ENCODE assay signal across 20 cellular contexts in genomic region chr12:13597166-13597565, GRCh38.
"Had no signal": no experiment of that assay in that cellular context is flagged by ENCODE, and none has a peak within 500 bp of the region (broad histone marks: within the 10 kb centered on the region; RNA-seq: fewer than 3 reads in every experiment).

No MANE protein-coding gene starts in this region.

- H3K9me2 ChIP-seq: SK-N-SH had no signal

- H3K27ac Mint-ChIP-seq: T-cell had no signal

- DNase-seq: KBM-7, MV-4-11, NCI-H1048, NCI-H1105, NCI-H1417, NCI-H1436 treated with DMSO at 0.1 percent for 48 hours, NCI-H1694, NCI-H187 treated with DMSO at 0.1 percent for 48 hours, NCI-H2029 treated with DMSO at 0.1 percent for 48 hours, NCI-H2171 treated with DMSO at 0.1 percent for 48 hours, NCI-H345, NCI-H446 treated with DMSO at 0.1 percent for 48 hours, NCI-H510A treated with DMSO at 0.1 percent for 48 hours, NCI-H526, RPMI8226, SHP77, SK-N-SH, SW 1271, T-cell had no signal

- H3K4me3 Mint-ChIP-seq: T-cell had no signal

- ATAC-seq: T-cell had no signal

- H3K4me2 ChIP-seq: SK-N-SH had no signal

- H3K9ac ChIP-seq: SK-N-SH had no signal

- H3K36me3 Mint-ChIP-seq: T-cell had no signal

- H3K9me3 ChIP-seq: SK-N-SH had no signal

- FAIRE-seq: RCC 7860 had no signal

- H3K4me1 Mint-ChIP-seq: T-cell had no signal
